27 cellular contexts compared by ENCODE assay signal in the genomic region with DNA sequence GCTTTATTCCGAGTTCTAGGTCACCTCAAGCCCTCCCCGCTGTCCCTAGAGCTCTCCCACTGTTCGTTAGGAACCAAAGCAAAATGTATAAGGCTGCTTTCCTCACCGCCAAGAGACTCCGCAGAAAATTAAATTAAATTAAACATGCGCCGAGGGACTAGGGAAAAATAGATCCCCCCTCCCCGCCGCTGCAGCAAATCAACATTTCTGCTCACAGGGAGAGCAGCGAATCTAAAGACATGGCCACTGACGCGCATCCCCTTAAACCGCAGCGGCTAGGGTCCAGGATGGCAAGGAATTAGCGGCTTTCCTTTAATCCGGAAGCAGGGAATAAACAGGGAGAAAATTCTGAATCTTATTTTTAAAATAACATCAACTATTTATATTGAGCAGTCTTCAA. TPM values are rescaled to one million over a fixed set of nuclear protein-coding genes. Genes with fewer than 3 reads are reported as not detected.
DNase-seq lines count a peak whose midpoint lies in the region; ATAC-seq, FAIRE-seq and TF ChIP-seq lines count a peak whose summit lies in the region.
"Had no signal": no experiment of that assay in that cellular context is flagged by ENCODE, and none has a peak within 500 bp of the region (broad histone marks: within the 10 kb centered on the region; RNA-seq: fewer than 3 reads in every experiment).

No MANE protein-coding gene starts in this region.

- no peak overlapping the region for H2BK15ac ChIP-seq in mesendoderm (replicated peaks; ENCODE audit: low read depth)

- WGBS in endodermal cell (ENCODE audit: insufficient coverage in 1 of 2, insufficient read length in 1 of 2), 2 experiments: 42 to 89% methylated on average over 12 to 16 of the region's 16 CpGs
- WGBS in mesendoderm (ENCODE audit: extremely low coverage, insufficient coverage, low lambda C conversion rate): no CpG with 5 or more reads among the region's 16 CpGs
- WGBS in HepG2 (ENCODE audit: low lambda C conversion rate): 89% methylated on average over 16 of the region's 16 CpGs

- no peak overlapping the region for H2BK5ac ChIP-seq in mesendoderm (ENCODE audit: low read length)

- POLR2A ChIA-PET in HepG2 (lab: Yijun Ruan, JAX): no interaction called here

- peak overlapping the region; percentile 62 for H3K4me2 ChIP-seq in mesendoderm (ENCODE audit: low read length)
- H3K4me2 ChIP-seq in HepG2 (ENCODE audit: low read depth, low read length): no peak overlapping the region

- CTCF ChIA-PET in HepG2 (lab: Yijun Ruan, JAX; ENCODE audit: low intra/inter-chr PET ratio, low total read pairs): interaction anchor here (1.9 kb wide), 1 partner anchor 474 kb away, joined by 20 read pairs; no protein-coding TSS in a partner anchor

- TF ChIP-seq EP300 in HepG2 (IDR thresholded peaks at IDR 0.05; ENCODE audit: low read depth in 2 of 2, low read length in 2 of 2): no peak
- no peak for TF ChIP-seq EP300 in HepG2 (CRISPR knock-in tag; IDR thresholded peaks at IDR 0.05; ENCODE audit: borderline replicate concordance)

- no peak for TF ChIP-seq POLR2A in HepG2 (IDR thresholded peaks at IDR 0.05; ENCODE audit: insufficient read depth in 1 of 2, low read depth in 2 of 2, low read length in 2 of 2)

- H3K27me3 ChIP-seq in MG63 (no peaks in the 10 kb centered on the region), endodermal cell (ENCODE audit: control insufficient read depth, insufficient read depth, low read length, poor library complexity, severe bottlenecking) (peaks cover 8% of the 10 kb centered on the region), mesendoderm (ENCODE audit: insufficient read depth, low read length, poor library complexity) (no peaks in the 10 kb centered on the region), HepG2 (ENCODE audit: control insufficient read depth in 1 of 2, insufficient read depth in 2 of 2, low read length in 2 of 2) (peaks cover 2 to 12% of the 10 kb centered on the region in 2 experiments; a peak in 3 of 5 replicates)

- no peak overlapping the region for H3K27ac Mint-ChIP-seq in endodermal cell
- H3K27ac Mint-ChIP-seq in type B pancreatic cell: no peak overlapping the region
- H3K27ac Mint-ChIP-seq: activated naive CD4-positive, alpha-beta T cell treated with anti-CD3 and anti-CD28 coated beads for 36 hours; CD8-positive, alpha-beta T cell had no signal

- H2AFZ ChIP-seq in HepG2 (ENCODE audit: low read length): no peak overlapping the region
- H2AFZ ChIP-seq: parathyroid adenoma had no signal

- H3K4ac ChIP-seq in mesendoderm (ENCODE audit: low read depth, low read length): no peak overlapping the region

- no TSS peak for BruUV-seq in HepG2 (replicated peaks; lab: Mats Ljungman, UMichigan)

- H3K4me3 ChIP-seq in MG63 (peak overlapping the region; percentile 52), endodermal cell (ENCODE audit: low read length) (no peak overlapping the region), mesendoderm (ENCODE audit: low read length) (peak overlapping the region; percentile 12), HepG2 (replicated peaks in 1 of 3; ENCODE audit: insufficient read depth in 1 of 3, low read depth in 2 of 3, low read length in 3 of 3) (no peak overlapping the region)
- H3K4me3 ChIP-seq: thyroid gland had no signal

- TF ChIP-seq CTCF in endodermal cell (conservative IDR thresholded peaks at IDR 0.05) (no peak), type B pancreatic cell (conservative IDR thresholded peaks at IDR 0.05) (no peak), HepG2 (CRISPR knock-in tag; IDR thresholded peaks at IDR 0.05) (no peak)

- H3K18ac ChIP-seq in mesendoderm (ENCODE audit: low read length): peak overlapping the region; percentile 93

- H3K4me1 Mint-ChIP-seq in endodermal cell (peaks cover 61% of the 10 kb centered on the region), type B pancreatic cell (ENCODE audit: unreplicated experiment) (peaks cover 11% of the 10 kb centered on the region)

- no peak for DNase-seq in MG63
- DNase-seq in endodermal cell: peak; percentile 63
- DNase-seq in mesendoderm: no peak
- DNase-seq in type B pancreatic cell (ENCODE audit: extremely low spot score, unreplicated experiment): no peak
- DNase-seq in HepG2 (ENCODE audit: low spot score): no peak
- DNase-seq in Ammon's horn (ENCODE audit: low spot score): no peak
- no peak for DNase-seq in NCI-H2029 treated with DMSO at 0.1 percent for 48 hours (lab: John Stamatoyannopoulos, UW)
- DNase-seq: activated CD4-positive, alpha-beta T cell treated with anti-CD3 and anti-CD28 coated beads for 4 hours; activated naive CD4-positive, alpha-beta T cell treated with anti-CD3 and anti-CD28 coated beads for 36 hours; activated T-cell treated with anti-CD3 and anti-CD28 coated beads, Interleukin-2, amount 50 U/mL, for 4 hours; amygdala; CD8-positive, alpha-beta T cell; colonic mucosa; GOT3; left colon; sigmoid colon; SK-N-SH; stimulated activated CD4-positive, alpha-beta T cell treated with anti-CD3 and anti-CD28 coated beads, Interleukin-15, amount 100 ng/mL, for 24 hours; stimulated activated naive CD8-positive, alpha-beta T cell treated with anti-CD3 and anti-CD28 coated beads, Interleukin-15, amount 100 ng/mL, for 72 hours; thyroid gland had no signal

- H2BK120ac ChIP-seq in mesendoderm (ENCODE audit: low read depth, low read length): no peak overlapping the region

- H3K27me3 Mint-ChIP-seq in endodermal cell (ENCODE audit: insufficient read depth): peaks cover 24% of the 10 kb centered on the region
- H3K27me3 Mint-ChIP-seq in type B pancreatic cell: peaks cover 96% of the 10 kb centered on the region

- no peaks in the 10 kb centered on the region for H3K36me3 ChIP-seq in MG63
- no peaks in the 10 kb centered on the region for H3K36me3 ChIP-seq in endodermal cell (ENCODE audit: control insufficient read depth, insufficient read depth, low read length)
- H3K36me3 ChIP-seq in mesendoderm (ENCODE audit: control insufficient read depth, insufficient read depth, low read length): no peaks in the 10 kb centered on the region
- no peaks in the 10 kb centered on the region for H3K36me3 ChIP-seq in HepG2 (replicated peaks in 1 of 2; ENCODE audit: control insufficient read depth in 1 of 2, insufficient read depth in 2 of 2, low read length in 2 of 2)
- H3K36me3 ChIP-seq: colonic mucosa, sigmoid colon, thyroid gland had no signal

- peaks cover 2% of the 10 kb centered on the region for H3K79me2 ChIP-seq in mesendoderm (ENCODE audit: control insufficient read depth, insufficient read depth, low read length)
- H3K79me2 ChIP-seq in HepG2 (ENCODE audit: insufficient read depth, low read length): no peaks in the 10 kb centered on the region
- H3K79me2 ChIP-seq: parathyroid adenoma had no signal

- H3K56ac ChIP-seq in mesendoderm (ENCODE audit: low read length): peak overlapping the region; percentile 75

- H3K23ac ChIP-seq in mesendoderm (ENCODE audit: low read length): no peak overlapping the region

- no peaks in the 10 kb centered on the region for H4K20me1 ChIP-seq in HepG2 (ENCODE audit: insufficient read depth, low read length)

- H3K9ac ChIP-seq in endodermal cell (ENCODE audit: extremely low read depth, low read length, poor library complexity, severe bottlenecking) (no peak overlapping the region), mesendoderm (ENCODE audit: low read length) (peak overlapping the region; percentile 57), HepG2 (ENCODE audit: insufficient read depth, low read depth, low read length) (no peak overlapping the region)
- H3K9ac ChIP-seq: parathyroid adenoma, SK-N-SH had no signal

- no peak for TF ChIP-seq RAD21 in HepG2 (CRISPR knock-in tag; IDR thresholded peaks at IDR 0.05)

- H4K8ac ChIP-seq in mesendoderm (ENCODE audit: low read depth, low read length): no peak overlapping the region

- ATAC-seq in HepG2: no peak
- ATAC-seq: activated T-cell treated with anti-CD3 and anti-CD28 coated beads, Interleukin-2, amount 50 U/mL, for 4 hours; CD8-positive, alpha-beta T cell; stimulated activated naive CD8-positive, alpha-beta T cell treated with anti-CD3 and anti-CD28 coated beads, Interleukin-15, amount 100 ng/mL, for 72 hours had no signal

- intact Hi-C loops in HepG2 (cut with micrococcal nuclease; ENCODE audit: unreplicated experiment): loop anchor here (5.0 kb wide), 1 partner anchor 988 kb away; no protein-coding TSS in a partner anchor

- no peaks in the 10 kb centered on the region for H3K79me1 ChIP-seq in mesendoderm (ENCODE audit: low read length)

- no peak overlapping the region for H4K5ac ChIP-seq in mesendoderm (ENCODE audit: low read length)

- H3K9me3 ChIP-seq in MG63 (no peaks in the 10 kb centered on the region), endodermal cell (ENCODE audit: control insufficient read depth, low read length) (no peaks in the 10 kb centered on the region), HepG2 (ENCODE audit: low read length) (no peaks in the 10 kb centered on the region)
- H3K9me3 ChIP-seq: colonic mucosa, sigmoid colon, SK-N-SH, thyroid gland had no signal

- H2AK5ac ChIP-seq in mesendoderm (ENCODE audit: low read length): no peak overlapping the region

- in situ Hi-C loops in HepG2 (cut with HindIII; ENCODE audit: extremely low pct_ligation_motif_present, low pct_unique_long_range_greater_than_20kb): loop anchor here (5.0 to 25.0 kb wide), 3 partner anchors 473 to 986 kb away; no protein-coding TSS in a partner anchor

- H3K4me1 ChIP-seq in endodermal cell (ENCODE audit: control insufficient read depth, insufficient read depth, low read length) (no peaks in the 10 kb centered on the region), mesendoderm (ENCODE audit: control insufficient read depth, low read depth, low read length) (peaks cover 7% of the 10 kb centered on the region), HepG2 (ENCODE audit: insufficient read depth, low read length) (peaks cover 5% of the 10 kb centered on the region; the same call in 1 of the 2 replicates)
- H3K4me1 ChIP-seq: parathyroid adenoma had no signal

- no peaks in the 10 kb centered on the region for H3K9me3 Mint-ChIP-seq in endodermal cell
- no peaks in the 10 kb centered on the region for H3K9me3 Mint-ChIP-seq in type B pancreatic cell

- H3K36me3 Mint-ChIP-seq in endodermal cell (ENCODE audit: low read depth) (no peaks in the 10 kb centered on the region), type B pancreatic cell (no peaks in the 10 kb centered on the region)
- H3K36me3 Mint-ChIP-seq: CD8-positive, alpha-beta T cell had no signal

- H3K27ac ChIP-seq in endodermal cell (ENCODE audit: low read depth, low read length) (no peak overlapping the region), mesendoderm (ENCODE audit: low read depth, low read length) (no peak overlapping the region), HepG2 (ENCODE audit: extremely low read length, insufficient read depth, low read length) (no peak overlapping the region)
- H3K27ac ChIP-seq: colonic mucosa, parathyroid adenoma, RWPE1, sigmoid colon, thyroid gland had no signal

- no peak for FAIRE-seq in HepG2 (lab: Jason Lieb, UNC)
- FAIRE-seq: G401.6 had no signal

- H3K4me3 Mint-ChIP-seq in endodermal cell (peak overlapping the region; percentile 51), type B pancreatic cell (peak overlapping the region; percentile 83)
- H3K4me3 Mint-ChIP-seq: activated naive CD4-positive, alpha-beta T cell treated with anti-CD3 and anti-CD28 coated beads for 36 hours; activated T-cell treated with anti-CD3 and anti-CD28 coated beads, Interleukin-2, amount 50 U/mL, for 4 hours; CD8-positive, alpha-beta T cell had no signal

RNA-seq across cellular contexts. Expression of gene SP8, which starts 7.6 kb away (rescaled TPM):
- 1.5 and 6.5 TPM in 2 replicates for total RNA-seq in MG63 (2014; rRNA removed; shearing (Covaris generic); ENCODE audit: low replicate concordance)
- total RNA-seq in endodermal cell (1 to 10 TPM; 3.3 to 5.2 TPM), type B pancreatic cell (ENCODE audit: low replicate concordance) (2.0 and 4.3 TPM in 2 replicates), HepG2 (2016; rRNA removed; fragmentation: Illumina TruSeq; extraction: Trizol) (not detected in 2 replicates)
- 9.5 TPM for polyA plus RNA-seq in endodermal cell (2013, experiment 1 of 2)
- polyA plus RNA-seq in endodermal cell (2013, experiment 2 of 2): 8.1 TPM
- 2.8 TPM for polyA plus RNA-seq in mesendoderm (2013, experiment 1 of 2)
- polyA plus RNA-seq in mesendoderm (2013, experiment 2 of 2): 2.5 TPM
- not detected in 2 replicates for total RNA-seq in HepG2 (2016; cell fraction: cytosol; rRNA removed; fragmentation: Illumina TruSeq; extraction: Trizol; ENCODE audit: low read depth)
- total RNA-seq in HepG2 (2016; cell fraction: insoluble cytoplasmic fraction; rRNA removed; fragmentation: Illumina TruSeq; extraction: Trizol): not detected in 2 replicates
- not detected in 2 replicates for total RNA-seq in HepG2 (2016; cell fraction: membrane; rRNA removed; fragmentation: Illumina TruSeq; extraction: Trizol)
- total RNA-seq in HepG2 (2016; cell fraction: nucleus; rRNA removed; fragmentation: Illumina TruSeq; extraction: Trizol): not detected in 2 replicates
- not detected in 2 replicates for polyA plus RNA-seq in HepG2 (2011; rRNA removed)
- polyA plus RNA-seq in HepG2 (2011; cell fraction: cytosol; rRNA removed): not detected in 2 replicates
- not detected in 2 replicates for polyA plus RNA-seq in HepG2 (2011; cell fraction: nucleus; rRNA removed)
- polyA plus RNA-seq in HepG2 (2012): not detected in 2 replicates
- not detected in 2 replicates for polyA plus RNA-seq in HepG2 (2016; cell fraction: cytosol; fragmentation: Illumina TruSeq; extraction: Trizol; ENCODE audit: low read depth)
- polyA plus RNA-seq in HepG2 (2016; cell fraction: insoluble cytoplasmic fraction; fragmentation: Illumina TruSeq; extraction: Trizol; ENCODE audit: low read depth): not detected in 2 replicates
- not detected in 2 replicates for polyA plus RNA-seq in HepG2 (2016; cell fraction: membrane; fragmentation: Illumina TruSeq; extraction: Trizol; ENCODE audit: low read depth)
- not detected in 2 replicates for polyA plus RNA-seq in HepG2 (2016; cell fraction: nucleus; fragmentation: Illumina TruSeq; extraction: Trizol; ENCODE audit: insufficient read depth, low read depth)
- polyA minus RNA-seq in HepG2 (2011; rRNA and poly(A)+ RNA removed; ENCODE audit: low replicate concordance): not detected in 2 replicates
- not detected in 2 replicates for polyA minus RNA-seq in HepG2 (2011; cell fraction: cytosol; rRNA and poly(A)+ RNA removed)
- not detected in 2 replicates for polyA minus RNA-seq in HepG2 (2011; cell fraction: nucleus; rRNA and poly(A)+ RNA removed)
- total RNA-seq: activated CD8-positive, alpha-beta memory T cell treated with anti-CD3 and anti-CD28 coated beads for 36 hours; activated T-cell treated with anti-CD3 and anti-CD28 coated beads, Interleukin-2, amount 50 U/mL, for 4 hours; CD8-positive, alpha-beta T cell; fibroblast of lung; left colon; myocyte; sigmoid colon; T-helper 2 cell treated with Interferon-gamma antibody and Interleukin-4, amounts not matched to agents 100 ng/mL and 5 ng/mL, for 36 hours; thyroid gland had no signal
- polyA plus RNA-seq: fibroblast of lung, sigmoid colon, SK-N-SH had no signal

Comparison
In these comparisons a context has a peak if more than half of its experiments do, and no peak if none do; other contexts are left out.
1. H3K4me3 ChIP-seq: peak in MG63 (single experiment) and mesendoderm (single experiment); none in endodermal cell (single experiment) and HepG2 (0 of 3).